ENCODE assay signal across 21 cellular contexts in genomic region chr6:117561128-117561527, GRCh38.
"Had no signal": no experiment of that assay in that cellular context is flagged by ENCODE, and none has a peak within 500 bp of the region (broad histone marks: within the 10 kb centered on the region; RNA-seq: fewer than 3 reads in every experiment).

No MANE protein-coding gene starts in this region.

- H3K27me3 ChIP-seq: adrenal gland, colonic mucosa, right atrium auricular region had no signal

- H3K36me3 ChIP-seq: colonic mucosa, prostate gland had no signal

- ATAC-seq: activated T-cell treated with anti-CD3 and anti-CD28 coated beads, Interleukin-2, amount 50 U/mL, for 72 hours had no signal

- H3K9me3 ChIP-seq: colonic mucosa, prostate gland, right atrium auricular region had no signal

- DNase-seq: activated CD4-positive, alpha-beta T cell treated with anti-CD3 and anti-CD28 coated beads for 1 hour; activated CD8-positive, alpha-beta memory T cell treated with anti-CD3 and anti-CD28 coated beads for 24 hours; activated CD8-positive, alpha-beta memory T cell treated with anti-CD3 and anti-CD28 coated beads, Interleukin-2, amount 50 U/mL, for 48 hours; activated effector memory CD4-positive, alpha-beta T cell treated with anti-CD3 and anti-CD28 coated beads, Interleukin-2, amount 50 U/mL, for 16 hours; activated naive CD4-positive, alpha-beta T cell treated with anti-CD3 and anti-CD28 coated beads, Interleukin-2, amount 50 U/mL, for 16 hours; activated T-cell treated with anti-CD3 and anti-CD28 coated beads, Interleukin-2, amount 50 U/mL, for 72 hours; adrenal gland; colonic mucosa; endodermal cell; hypothalamus; stimulated activated CD4-positive, alpha-beta T cell treated with anti-CD3 and anti-CD28 coated beads, Interleukin-15, amount 100 ng/mL, for 24 hours; stimulated activated CD4-positive, alpha-beta T cell treated with anti-CD3 and anti-CD28 coated beads, Interleukin-2, amount 100 ng/mL, for 48 hours; SW 1271; T-helper 2 cell; WERI-Rb-1 had no signal

- H3K4me3 ChIP-seq: adrenal gland, colonic mucosa, lung, prostate gland, right atrium auricular region, skin epidermis had no signal

- FAIRE-seq: frontal cortex, keratinocyte had no signal

- H3K4me1 ChIP-seq: adrenal gland, colonic mucosa, prostate gland had no signal

- H3K27ac ChIP-seq: adrenal gland, colonic mucosa, prostate gland, right atrium auricular region, skin epidermis, WERI-Rb-1 had no signal
